ENCODE assay signal across 18 cellular contexts in genomic region chr10:86082556-86082955, GRCh38.
"Had no signal": no experiment of that assay in that cellular context is flagged by ENCODE, and none has a peak within 500 bp of the region (broad histone marks: within the 10 kb centered on the region; RNA-seq: fewer than 3 reads in every experiment).

No MANE protein-coding gene starts in this region.

- H3K4me1 ChIP-seq: colonic mucosa, heart left ventricle, right lobe of liver, transverse colon had no signal

- H3K4me3 Mint-ChIP-seq: naive thymus-derived CD4-positive, alpha-beta T cell; nephron progenitor cell; stimulated activated naive B cell treated with anti-CD40 and anti-IgM and Interleukin-4, amounts not matched to agents 10 μg/mL and 1 μg/mL and 100 μg/mL, for 72 hours; stimulated activated naive CD8-positive, alpha-beta T cell treated with anti-CD3 and anti-CD28 coated beads, Interleukin-15, amount 100 ng/mL, for 72 hours had no signal

- H3K27me3 ChIP-seq: colonic mucosa, heart left ventricle, neutrophil, ovary, right lobe of liver, transverse colon had no signal

- H3K4me3 ChIP-seq: colonic mucosa, heart left ventricle, ovary, right lobe of liver, thoracic aorta, transverse colon had no signal

- H3K36me3 Mint-ChIP-seq: naive thymus-derived CD4-positive, alpha-beta T cell; stimulated activated naive B cell treated with anti-CD40 and anti-IgM and Interleukin-4, amounts not matched to agents 10 μg/mL and 1 μg/mL and 100 μg/mL, for 72 hours had no signal

- H3K9me3 ChIP-seq: colonic mucosa, heart left ventricle, neutrophil, ovary, right lobe of liver, thoracic aorta, transverse colon had no signal

- H3K36me3 ChIP-seq: colonic mucosa, heart left ventricle, neutrophil, ovary, right lobe of liver, thoracic aorta, transverse colon had no signal

- H3K4me1 Mint-ChIP-seq: stimulated activated naive B cell treated with anti-CD40 and anti-IgM and Interleukin-4, amounts not matched to agents 10 μg/mL and 1 μg/mL and 100 μg/mL, for 72 hours; stimulated activated naive CD8-positive, alpha-beta T cell treated with anti-CD3 and anti-CD28 coated beads, Interleukin-15, amount 100 ng/mL, for 72 hours had no signal

- DNase-seq: colonic mucosa; effector CD8-positive, alpha-beta T cell; heart left ventricle; hypothalamus; mammary epithelial cell; naive thymus-derived CD4-positive, alpha-beta T cell; nephron progenitor cell; ovary; right lobe of liver; stimulated activated CD4-positive, alpha-beta T cell treated with anti-CD3 and anti-CD28 coated beads, Interleukin-4, amount 100 ng/mL, for 4 hours; stimulated activated naive B cell treated with anti-CD40 and anti-IgM and Interleukin-4, amounts not matched to agents 10 μg/mL and 1 μg/mL and 100 μg/mL, for 72 hours; stimulated activated naive CD8-positive, alpha-beta T cell treated with anti-CD3 and anti-CD28 coated beads, Interleukin-15, amount 100 ng/mL, for 72 hours; substantia nigra; transverse colon had no signal

- ATAC-seq: heart left ventricle; left lobe of liver; naive thymus-derived CD4-positive, alpha-beta T cell; right lobe of liver; stimulated activated naive B cell treated with anti-CD40 and anti-IgM and Interleukin-4, amounts not matched to agents 10 μg/mL and 1 μg/mL and 100 μg/mL, for 72 hours; stimulated activated naive CD8-positive, alpha-beta T cell treated with anti-CD3 and anti-CD28 coated beads, Interleukin-15, amount 100 ng/mL, for 72 hours had no signal

- H3K27ac Mint-ChIP-seq: naive thymus-derived CD4-positive, alpha-beta T cell; nephron progenitor cell; progenitor cell of endocrine pancreas; stimulated activated naive B cell treated with anti-CD40 and anti-IgM and Interleukin-4, amounts not matched to agents 10 μg/mL and 1 μg/mL and 100 μg/mL, for 72 hours had no signal

- H3K9me3 Mint-ChIP-seq: naive thymus-derived CD4-positive, alpha-beta T cell; nephron progenitor cell; stimulated activated naive B cell treated with anti-CD40 and anti-IgM and Interleukin-4, amounts not matched to agents 10 μg/mL and 1 μg/mL and 100 μg/mL, for 72 hours; stimulated activated naive CD8-positive, alpha-beta T cell treated with anti-CD3 and anti-CD28 coated beads, Interleukin-15, amount 100 ng/mL, for 72 hours had no signal

- H3K27ac ChIP-seq: colonic mucosa, heart left ventricle, neutrophil, ovary, right lobe of liver, thoracic aorta, transverse colon had no signal
